1 cellular context compared by ENCODE assay signal in the genomic region with DNA sequence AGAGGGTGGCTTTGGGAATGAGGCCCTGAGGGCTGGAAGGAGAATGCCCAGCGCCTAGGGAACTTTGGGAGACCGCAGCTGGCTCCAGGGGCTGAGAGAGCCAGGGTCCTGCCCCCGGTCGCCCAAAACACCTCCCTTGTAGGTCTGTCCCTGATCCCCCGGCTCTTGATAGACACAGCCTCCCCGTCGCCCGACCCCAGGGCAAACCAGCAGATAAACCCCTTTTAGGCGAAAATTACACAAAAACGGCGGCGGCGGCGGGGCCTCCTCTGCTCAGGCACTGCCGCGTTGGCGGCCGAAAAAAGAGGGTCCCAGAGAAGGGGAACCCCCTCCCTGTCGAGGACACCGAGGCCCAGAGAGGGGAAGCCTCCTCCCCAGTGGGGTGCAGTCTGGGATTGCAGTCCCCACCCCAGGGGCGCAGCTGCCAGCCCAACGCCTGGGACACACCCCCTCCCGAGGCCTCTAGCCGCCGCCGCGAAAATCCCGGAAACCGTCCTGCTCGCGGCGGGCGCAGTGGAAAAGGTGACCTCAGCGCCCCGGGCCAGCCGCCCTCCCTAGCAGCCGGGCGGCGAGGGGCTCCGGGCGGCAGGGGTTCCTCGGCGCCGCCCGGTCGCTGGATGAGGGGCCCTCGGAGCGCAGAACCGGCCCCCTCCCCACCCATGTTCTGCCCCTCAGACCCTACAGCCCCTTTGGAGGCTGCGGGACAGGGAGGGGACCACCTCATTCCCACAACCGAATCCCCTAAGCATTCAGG.
TF ChIP-seq lines count a peak whose summit lies in the region.

No MANE protein-coding gene starts in this region.

TF ChIP-seq in IMR-90, 13 proteins besides CTCF, POLR2A, EP300 and RAD21:
- no peak for TF ChIP-seq MAZ (IDR thresholded peaks at IDR 0.05; ENCODE audit: borderline replicate concordance, low read depth, low read length)
- no peak for TF ChIP-seq MAFK (IDR thresholded peaks at IDR 0.05; ENCODE audit: low read depth, low read length)
- no peak for TF ChIP-seq SMC3 (IDR thresholded peaks at IDR 0.05; ENCODE audit: low read depth, low read length)
- TF ChIP-seq FOS (IDR thresholded peaks at IDR 0.05; ENCODE audit: low read depth, low read length), result no peak
- no peak for TF ChIP-seq CEBPB (IDR thresholded peaks at IDR 0.05; ENCODE audit: low read depth, low read length)
- no peak for TF ChIP-seq CHD1 (IDR thresholded peaks at IDR 0.05; ENCODE audit: low read depth, low read length)
- TF ChIP-seq NFE2L2 (IDR thresholded peaks at IDR 0.05; ENCODE audit: low read depth, low read length), result no peak
